11 cellular contexts compared by ENCODE assay signal in genomic region chr22:36052505-36052941, GRCh38. TPM values are rescaled to one million over a fixed set of nuclear protein-coding genes. Genes with fewer than 3 reads are reported as not detected.
DNase-seq lines count a peak whose midpoint lies in the region; ATAC-seq and TF ChIP-seq lines count a peak whose summit lies in the region.
"Had no signal": no experiment of that assay in that cellular context is flagged by ENCODE, and none has a peak within 500 bp of the region (broad histone marks: within the 10 kb centered on the region; RNA-seq: fewer than 3 reads in every experiment).

No MANE protein-coding gene starts in this region.

- ATAC-seq in activated naive CD8-positive, alpha-beta T cell treated with anti-CD3 and anti-CD28 coated beads, Interleukin-2, amount 10 ng/mL, durations not matched to agents 7 days and 5 days (ENCODE audit: low read depth), result peak; percentile 56
- ATAC-seq in upper lobe of right lung (peak; percentile 64), HG03460 (IDR thresholded peaks at IDR 0.05; ENCODE audit: unreplicated experiment) (no peak), HG02973 (IDR thresholded peaks at IDR 0.05; ENCODE audit: unreplicated experiment) (no peak)

- no peaks in the 10 kb centered on the region for H3K4me1 ChIP-seq in upper lobe of right lung

- POLR2A ChIA-PET in activated naive CD8-positive, alpha-beta T cell treated with anti-CD3 and anti-CD28 coated beads, Interleukin-2, amount 10 ng/mL, durations not matched to agents 7 days and 5 days (lab: Charles Lee), result interaction anchor here (0.6 kb wide), 1 partner anchor 9 kb away, joined by 3 read pairs; no protein-coding TSS in a partner anchor
- POLR2A ChIA-PET in RWPE1 (lab: Yijun Ruan, JAX; ENCODE audit: low non-redundant PET), result interaction anchor here (0.6 kb wide), 1 partner anchor 148 kb away, joined by 3 read pairs; no protein-coding TSS in a partner anchor

- peaks cover 18% of the 10 kb centered on the region for H3K27me3 Mint-ChIP-seq in activated naive CD8-positive, alpha-beta T cell treated with anti-CD3 and anti-CD28 coated beads, Interleukin-2, amount 10 ng/mL, durations not matched to agents 7 days and 5 days
- H3K27me3 Mint-ChIP-seq in activated naive CD8-positive, alpha-beta T cell treated with anti-CD3 and anti-CD28 coated beads for 36 hours, result peaks cover 17% of the 10 kb centered on the region

- no peaks in the 10 kb centered on the region for H3K9me3 ChIP-seq in upper lobe of right lung

- peaks cover 3% of the 10 kb centered on the region for H3K4me1 Mint-ChIP-seq in activated naive CD8-positive, alpha-beta T cell treated with anti-CD3 and anti-CD28 coated beads, Interleukin-2, amount 10 ng/mL, durations not matched to agents 7 days and 5 days
- H3K4me1 Mint-ChIP-seq in activated naive CD8-positive, alpha-beta T cell treated with anti-CD3 and anti-CD28 coated beads for 36 hours, result peaks cover 5% of the 10 kb centered on the region

- intact Hi-C loops in upper lobe of right lung (cut with DNase I), result no loop called here

- H3K4me3 ChIP-seq in foreskin fibroblast (ENCODE audit: low read depth in 1 of 2, low read length in 2 of 2) (no peak overlapping the region), upper lobe of right lung (no peak overlapping the region)

- H3K27me3 ChIP-seq in upper lobe of right lung, result no peaks in the 10 kb centered on the region

- no peak for DNase-seq in activated naive CD8-positive, alpha-beta T cell treated with anti-CD3 and anti-CD28 coated beads, Interleukin-2, amount 10 ng/mL, durations not matched to agents 7 days and 5 days
- no peak for DNase-seq in activated naive CD8-positive, alpha-beta T cell treated with anti-CD3 and anti-CD28 coated beads for 36 hours
- DNase-seq in RWPE1 (ENCODE audit: low spot score) (peak; percentile 71), foreskin fibroblast (peak; percentile 48 to 74), upper lobe of right lung (no peak), dedifferentiated amniotic fluid mesenchymal stem cell (ENCODE audit: extremely low spot score) (no peak)
- DNase-seq: DMS153, NCI-H1694 treated with DMSO at 0.1 percent for 48 hours had no signal

- H3K36me3 Mint-ChIP-seq in activated naive CD8-positive, alpha-beta T cell treated with anti-CD3 and anti-CD28 coated beads, Interleukin-2, amount 10 ng/mL, durations not matched to agents 7 days and 5 days, result no peaks in the 10 kb centered on the region
- H3K36me3 Mint-ChIP-seq in activated naive CD8-positive, alpha-beta T cell treated with anti-CD3 and anti-CD28 coated beads for 36 hours, result no peaks in the 10 kb centered on the region
- H3K36me3 Mint-ChIP-seq: natural killer cell treated with Interleukin-12 subunit alpha and Interleukin-12 subunit beta and Interleukin-15 and Interleukin-18, amount 100 ng/mL, for 72 hours had no signal

- CTCF ChIA-PET in RWPE1 (lab: Yijun Ruan, JAX), result interaction anchor here (1.1 kb wide), 1 partner anchor 13 kb away, joined by 12 read pairs; no protein-coding TSS in a partner anchor

- TF ChIP-seq CTCF in RWPE1 (conservative IDR thresholded peaks at IDR 0.05; ENCODE audit: low read depth), result no peak
- no peak for TF ChIP-seq CTCF in foreskin fibroblast (IDR thresholded peaks at IDR 0.05; ENCODE audit: low read depth, low read length)
- no peak for TF ChIP-seq CTCF in upper lobe of right lung (IDR thresholded peaks at IDR 0.05)

- H3K27ac Mint-ChIP-seq in activated naive CD8-positive, alpha-beta T cell treated with anti-CD3 and anti-CD28 coated beads, Interleukin-2, amount 10 ng/mL, durations not matched to agents 7 days and 5 days, result no peak overlapping the region
- no peak overlapping the region for H3K27ac Mint-ChIP-seq in activated naive CD8-positive, alpha-beta T cell treated with anti-CD3 and anti-CD28 coated beads for 36 hours

- H3K9me3 Mint-ChIP-seq in activated naive CD8-positive, alpha-beta T cell treated with anti-CD3 and anti-CD28 coated beads, Interleukin-2, amount 10 ng/mL, durations not matched to agents 7 days and 5 days, result no peaks in the 10 kb centered on the region
- no peaks in the 10 kb centered on the region for H3K9me3 Mint-ChIP-seq in activated naive CD8-positive, alpha-beta T cell treated with anti-CD3 and anti-CD28 coated beads for 36 hours
- H3K9me3 Mint-ChIP-seq: natural killer cell treated with Interleukin-12 subunit alpha and Interleukin-12 subunit beta and Interleukin-15 and Interleukin-18, amount 100 ng/mL, for 72 hours had no signal

- H3K27ac ChIP-seq in RWPE1, result peak overlapping the region; percentile 40; the same call in 1 of the 2 replicates
- H3K27ac ChIP-seq in upper lobe of right lung, result no peak overlapping the region

- no peak overlapping the region for H3K4me3 Mint-ChIP-seq in activated naive CD8-positive, alpha-beta T cell treated with anti-CD3 and anti-CD28 coated beads, Interleukin-2, amount 10 ng/mL, durations not matched to agents 7 days and 5 days
- H3K4me3 Mint-ChIP-seq in activated naive CD8-positive, alpha-beta T cell treated with anti-CD3 and anti-CD28 coated beads for 36 hours, result no peak overlapping the region
- H3K4me3 Mint-ChIP-seq: natural killer cell treated with Interleukin-12 subunit alpha and Interleukin-12 subunit beta and Interleukin-15 and Interleukin-18, amount 100 ng/mL, for 72 hours had no signal

- no peaks in the 10 kb centered on the region for H3K36me3 ChIP-seq in upper lobe of right lung

RNA-seq across cellular contexts. Expression of gene RBFOX2, which starts 23.9 kb away (rescaled TPM):
- 1 to 10 TPM in 1 of 2 experiments, under 1 TPM in 1; 0.36 to 1.1 TPM for total RNA-seq in activated naive CD8-positive, alpha-beta T cell treated with anti-CD3 and anti-CD28 coated beads, Interleukin-2, amount 10 ng/mL, durations not matched to agents 7 days and 5 days
- total RNA-seq in activated naive CD8-positive, alpha-beta T cell treated with anti-CD3 and anti-CD28 coated beads for 36 hours, result 1 to 10 TPM; 3.7 to 4.7 TPM
- total RNA-seq in upper lobe of right lung, result 64.1 TPM

Comparison
In these comparisons a context has a peak if more than half of its experiments do, and no peak if none do; other contexts are left out.
1. ATAC-seq: peak in activated naive CD8-positive, alpha-beta T cell treated with anti-CD3 and anti-CD28 coated beads, Interleukin-2, amount 10 ng/mL, durations not matched to agents 7 days and 5 days (single experiment) and upper lobe of right lung (single experiment); none in HG03460 (single experiment) and HG02973 (single experiment).
2. DNase-seq: peak in RWPE1 (single experiment) and foreskin fibroblast (2 of 2); none in activated naive CD8-positive, alpha-beta T cell treated with anti-CD3 and anti-CD28 coated beads, Interleukin-2, amount 10 ng/mL, durations not matched to agents 7 days and 5 days (single experiment), activated naive CD8-positive, alpha-beta T cell treated with anti-CD3 and anti-CD28 coated beads for 36 hours (single experiment), upper lobe of right lung (single experiment) and dedifferentiated amniotic fluid mesenchymal stem cell (single experiment).
3. RNA of gene RBFOX2, which starts 23.9 kb away (total RNA-seq): 64.1 TPM in upper lobe of right lung (single experiment); 3.7 to 4.7 TPM in activated naive CD8-positive, alpha-beta T cell treated with anti-CD3 and anti-CD28 coated beads for 36 hours and 0.36 to 1.1 TPM in activated naive CD8-positive, alpha-beta T cell treated with anti-CD3 and anti-CD28 coated beads, Interleukin-2, amount 10 ng/mL, durations not matched to agents 7 days and 5 days; every median in the first group is over 10 times any median in the second.